Comparison of ENCODE assay signal across 18 cellular contexts in genomic region chr13:110887955-110888333, GRCh38. TPM values are rescaled to one million over a fixed set of nuclear protein-coding genes. Genes with fewer than 3 reads are reported as not detected.
DNase-seq lines count a peak whose midpoint lies in the region; ATAC-seq, FAIRE-seq and TF ChIP-seq lines count a peak whose summit lies in the region.
"Had no signal": no experiment of that assay in that cellular context is flagged by ENCODE, and none has a peak within 500 bp of the region (broad histone marks: within the 10 kb centered on the region; RNA-seq: fewer than 3 reads in every experiment).

No MANE protein-coding gene starts in this region.

- peaks cover 11% of the 10 kb centered on the region for H3K4me1 Mint-ChIP-seq in activated T-helper 17 cell treated with anti-CD3 and anti-CD28 coated beads, Interleukin-2, amount 50 U/mL, for 72 hours
- peaks cover 4 to 6% of the 10 kb centered on the region in 2 donors for H3K4me1 Mint-ChIP-seq in effector memory CD8-positive, alpha-beta T cell (ENCODE audit: low read depth in 2 of 2)
- peaks cover 10% of the 10 kb centered on the region for H3K4me1 Mint-ChIP-seq in CD14-positive monocyte

- no peak for TF ChIP-seq CTCF in A549 (IDR thresholded peaks at IDR 0.05)
- no peak for TF ChIP-seq CTCF in pancreas (IDR thresholded peaks at IDR 0.05)
- TF ChIP-seq CTCF in CD14-positive monocyte (IDR thresholded peaks at IDR 0.05), result no peak

- CTCF ChIA-PET in A549 (lab: Yijun Ruan, JAX), result no interaction called here

- peaks cover 0 to 3% (median 0%) of the 10 kb centered on the region in 3 donors for H3K36me3 ChIP-seq in pancreas

- 73% methylated on average over 8 of the region's 8 CpGs for WGBS in A549 (ENCODE audit: missing lambda C conversion rate)
- 47 to 48% methylated on average over 8 of the region's 8 CpGs for WGBS in pancreas, 2 donors

- TF ChIP-seq EP300 in A549 (IDR thresholded peaks at IDR 0.05), result no peak

- H3K27ac ChIP-seq in A549, result no peak overlapping the region
- H3K27ac ChIP-seq in pancreas, result peak overlapping the region in 3 of 4 donors; percentile 29 to 72 (median 56)
- H3K27ac ChIP-seq: ascending aorta, foreskin keratinocyte, tibial artery had no signal

- peaks cover 31% of the 10 kb centered on the region for H3K36me3 Mint-ChIP-seq in activated T-helper 17 cell treated with anti-CD3 and anti-CD28 coated beads, Interleukin-2, amount 50 U/mL, for 72 hours (ENCODE audit: low read depth)
- H3K36me3 Mint-ChIP-seq in effector memory CD8-positive, alpha-beta T cell (ENCODE audit: insufficient read depth), result peaks cover 23% of the 10 kb centered on the region
- peaks cover 15 to 26% of the 10 kb centered on the region in 2 donors for H3K36me3 Mint-ChIP-seq in CD14-positive monocyte

- ATAC-seq in A549 (peak; percentile 18 to 19; a peak in 2 of 6 replicates), left ventricle myocardium superior (peak; percentile 77), pancreas (peak; percentile 53 to 71 (median 60))
- ATAC-seq in activated T-helper 17 cell treated with anti-CD3 and anti-CD28 coated beads, Interleukin-2, amount 50 U/mL, for 72 hours (replicated peaks), result no peak
- no peak for ATAC-seq in effector memory CD8-positive, alpha-beta T cell (replicated peaks)
- ATAC-seq: naive thymus-derived CD4-positive, alpha-beta T cell had no signal

- intact Hi-C loops in left ventricle myocardium superior (cut with micrococcal nuclease) (no loop called here), pancreas (cut with DNase I) (no loop called here), CD14-positive monocyte (cut with micrococcal nuclease) (no loop called here)

- no peak overlapping the region for H3K4me3 ChIP-seq in A549
- no peak overlapping the region for H3K4me3 ChIP-seq in pancreas
- H3K4me3 ChIP-seq: ascending aorta, tibial artery had no signal

- no peak overlapping the region for H3K4me2 ChIP-seq in A549

- TF ChIP-seq POLR2A in A549 (IDR thresholded peaks at IDR 0.05; ENCODE audit: low read length), result no peak
- TF ChIP-seq POLR2A in erythroblast (IDR thresholded peaks at IDR 0.05; ENCODE audit: low read length), result no peak

- no peak for DNase-seq in A549 (ENCODE audit: low read depth in 1 of 2, low spot score in 1 of 2)
- no peak for DNase-seq in left ventricle myocardium superior
- DNase-seq in pancreas, result no peak
- DNase-seq in erythroblast (lab: John Stamatoyannopoulos, UW), result no peak
- no peak for DNase-seq in effector memory CD8-positive, alpha-beta T cell
- no peak for DNase-seq in SW480 (ENCODE audit: low spot score)
- DNase-seq in CD14-positive monocyte (ENCODE audit: low spot score), result no peak
- DNase-seq: ACHN; effector CD4-positive, alpha-beta T cell; naive thymus-derived CD4-positive, alpha-beta T cell; NCI-H1105; stimulated activated CD4-positive, alpha-beta T cell treated with anti-CD3 and anti-CD28 coated beads, Interleukin-12 subunit alpha, Interleukin-12 subunit beta, amount 100 ng/mL, for 4 hours; SW 1271; tibial artery had no signal

- H3K9me3 ChIP-seq in A549 (no peaks in the 10 kb centered on the region), pancreas (no peaks in the 10 kb centered on the region)
- H3K9me3 ChIP-seq: ascending aorta, tibial artery had no signal

- TF ChIP-seq RAD21 in A549 (conservative IDR thresholded peaks at IDR 0.05 in 1 of 2, IDR thresholded peaks at IDR 0.05 in 1 of 2), result no peak

- no peaks in the 10 kb centered on the region for H3K27me3 Mint-ChIP-seq in activated T-helper 17 cell treated with anti-CD3 and anti-CD28 coated beads, Interleukin-2, amount 50 U/mL, for 72 hours
- H3K27me3 Mint-ChIP-seq in effector memory CD8-positive, alpha-beta T cell, result no peaks in the 10 kb centered on the region
- no peaks in the 10 kb centered on the region for H3K27me3 Mint-ChIP-seq in CD14-positive monocyte (ENCODE audit: low read depth in 3 of 3)
- H3K27me3 Mint-ChIP-seq: naive thymus-derived CD4-positive, alpha-beta T cell had no signal

- no peak overlapping the region for H3K4me3 Mint-ChIP-seq in activated T-helper 17 cell treated with anti-CD3 and anti-CD28 coated beads, Interleukin-2, amount 50 U/mL, for 72 hours
- H3K4me3 Mint-ChIP-seq in effector memory CD8-positive, alpha-beta T cell, result no peak overlapping the region
- H3K4me3 Mint-ChIP-seq in CD14-positive monocyte, result no peak overlapping the region
- H3K4me3 Mint-ChIP-seq: naive thymus-derived CD4-positive, alpha-beta T cell had no signal

- POLR2A ChIA-PET in A549 (lab: Yijun Ruan, JAX), result no interaction called here

- H3K9me3 Mint-ChIP-seq in activated T-helper 17 cell treated with anti-CD3 and anti-CD28 coated beads, Interleukin-2, amount 50 U/mL, for 72 hours, result no peaks in the 10 kb centered on the region
- H3K9me3 Mint-ChIP-seq in effector memory CD8-positive, alpha-beta T cell, result no peaks in the 10 kb centered on the region
- no peaks in the 10 kb centered on the region for H3K9me3 Mint-ChIP-seq in CD14-positive monocyte
- H3K9me3 Mint-ChIP-seq: naive thymus-derived CD4-positive, alpha-beta T cell had no signal

- H3K27me3 ChIP-seq in pancreas, result no peaks in the 10 kb centered on the region
- H3K27me3 ChIP-seq: ascending aorta, foreskin keratinocyte, tibial artery had no signal

- no peaks in the 10 kb centered on the region for H3K4me1 ChIP-seq in A549
- peaks cover 0 to 18% (median 0%) of the 10 kb centered on the region in 3 donors for H3K4me1 ChIP-seq in pancreas
- H3K4me1 ChIP-seq: ascending aorta, foreskin keratinocyte had no signal

- FAIRE-seq in A549 (lab: Jason Lieb, UNC) (no peak), pancreas (lab: Jason Lieb, UNC) (no peak)
- FAIRE-seq: keratinocyte had no signal

- H3K27ac Mint-ChIP-seq in activated T-helper 17 cell treated with anti-CD3 and anti-CD28 coated beads, Interleukin-2, amount 50 U/mL, for 72 hours, result peak overlapping the region; percentile 33
- H3K27ac Mint-ChIP-seq in effector memory CD8-positive, alpha-beta T cell, result peak overlapping the region in 1 of 2 donors; percentile 74
- peak overlapping the region in 1 of 7 donors; percentile 78 for H3K27ac Mint-ChIP-seq in CD14-positive monocyte

TF ChIP-seq in A549, 52 proteins besides CTCF, POLR2A, EP300 and RAD21:
- no peak for TF ChIP-seq EHF (CRISPR knock-in tag; IDR thresholded peaks at IDR 0.05)
- no peak for TF ChIP-seq TP53 (CRISPR knock-in tag; IDR thresholded peaks at IDR 0.05)
- no peak for TF ChIP-seq ELK1 (IDR thresholded peaks at IDR 0.05; ENCODE audit: low read depth, low read length)
- no peak for TF ChIP-seq ESRRA (IDR thresholded peaks at IDR 0.05; ENCODE audit: borderline replicate concordance, low read length)
- TF ChIP-seq JUN (IDR thresholded peaks at IDR 0.05), result no peak
- no peak for TF ChIP-seq ZC3H11A (IDR thresholded peaks at IDR 0.05)
- TF ChIP-seq ZNF302 (CRISPR knock-in tag; IDR thresholded peaks at IDR 0.05), result no peak
- no peak for TF ChIP-seq SMC3 (IDR thresholded peaks at IDR 0.05)
- TF ChIP-seq POLR2AphosphoS2 (conservative IDR thresholded peaks at IDR 0.05; ENCODE audit: low read length), result no peak
- TF ChIP-seq CBX8 (IDR thresholded peaks at IDR 0.05), result no peak

RNA-seq across cellular contexts. Expression of gene ANKRD10, which starts 26.9 kb away (rescaled TPM):
- 60.2 and 66.0 TPM in 2 replicates for polyA plus RNA-seq in A549 (2011; rRNA removed)
- 23.3 and 26.1 TPM in 2 replicates for polyA plus RNA-seq in A549 (2012; cell fraction: cytosol; rRNA removed)
- polyA plus RNA-seq in A549 (2012; cell fraction: nucleus; rRNA removed), result 72.9 and 89.4 TPM in 2 replicates
- 27.8 to 35.9 TPM (median 32.1 TPM) in 3 replicates for polyA plus RNA-seq in A549 (2017; fragmentation: RNase III; extraction: RNeasy Plus Mini Kit Qiagen cat#74134 plus additional on column Dnase treatment)
- 56.5 and 92.3 TPM in 2 replicates for polyA minus RNA-seq in A549 (2011; rRNA and poly(A)+ RNA removed)
- 100 to 1,000 TPM; 180 to 207 TPM for total RNA-seq in activated T-helper 17 cell treated with anti-CD3 and anti-CD28 coated beads, Interleukin-2, amount 50 U/mL, for 72 hours
- total RNA-seq in left ventricle myocardium superior, result 49.4 TPM
- total RNA-seq in pancreas, result 100 to 1,000 TPM in 1 of 6 donors, 10 to 100 TPM in 5; 37.6 to 122 (median 59.3) TPM
- 100 to 1,000 TPM in 1 of 2 donors, 10 to 100 TPM in 1; 95.3 to 138 TPM for polyA plus RNA-seq in pancreas
- 10 to 100 TPM; 30.5 to 37.2 TPM for polyA plus RNA-seq in CD14-positive monocyte

Comparison
In these comparisons a context has a peak if more than half of its experiments do, and no peak if none do; other contexts are left out.
1. ATAC-seq: peak in A549 (2 of 2), left ventricle myocardium superior (single experiment) and pancreas (4 of 4); none in activated T-helper 17 cell treated with anti-CD3 and anti-CD28 coated beads, Interleukin-2, amount 50 U/mL, for 72 hours (single experiment) and effector memory CD8-positive, alpha-beta T cell (single experiment).
2. H3K27ac ChIP-seq: peak in pancreas (3 of 4); none in A549 (0 of 2).